In genomic region chr10:44857363-44858016, GRCh38 we compare ENCODE assay signal across 9 cellular contexts. TPM values are rescaled to one million over a fixed set of nuclear protein-coding genes. Genes with fewer than 3 reads are reported as not detected.
DNase-seq lines count a peak whose midpoint lies in the region; ATAC-seq and TF ChIP-seq lines count a peak whose summit lies in the region.
"Had no signal": no experiment of that assay in that cellular context is flagged by ENCODE, and none has a peak within 500 bp of the region (broad histone marks: within the 10 kb centered on the region; RNA-seq: fewer than 3 reads in every experiment).

No MANE protein-coding gene starts in this region.

- H4K20me1 ChIP-seq in Loucy (ENCODE audit: insufficient read depth, low read length, poor library complexity, severe bottlenecking): no peaks in the 10 kb centered on the region

- no peaks in the 10 kb centered on the region for H3K27me3 ChIP-seq in Loucy (ENCODE audit: insufficient read depth, low read length, poor library complexity, severe bottlenecking)

- TF ChIP-seq CTCF in Loucy (conservative IDR thresholded peaks at IDR 0.05; ENCODE audit: low read length): peak; percentile 99
- peak; percentile 100 for TF ChIP-seq CTCF in WI38 (IDR thresholded peaks at IDR 0.05; ENCODE audit: low read depth, low read length)

- no peak overlapping the region for H2AFZ ChIP-seq in Loucy (ENCODE audit: low read length)

- in situ Hi-C loops in G401 (cut with HindIII; ENCODE audit: low sequenced_read_pairs): no loop called here

- no peaks in the 10 kb centered on the region for H3K9me2 ChIP-seq in Loucy (replicated peaks; ENCODE audit: low read depth, low read length)

- no peak overlapping the region for H3K27ac ChIP-seq in caudate nucleus (ENCODE audit: low read depth, low read length)
- H3K27ac ChIP-seq: epithelial cell of prostate had no signal

- no peak overlapping the region for H3K9ac ChIP-seq in Loucy (ENCODE audit: low read depth, low read length, poor library complexity, severe bottlenecking)

- H3F3A ChIP-seq in Loucy (ENCODE audit: low read depth): no peaks in the 10 kb centered on the region

- H3K79me2 ChIP-seq in Loucy (ENCODE audit: insufficient read depth, low read length): no peaks in the 10 kb centered on the region

- H3K4me3 ChIP-seq in Loucy (ENCODE audit: low read length, poor library complexity, severe bottlenecking) (no peak overlapping the region), WI38 (ENCODE audit: low read depth, low read length) (no peak overlapping the region)

- H3K9me3 ChIP-seq in Loucy (ENCODE audit: insufficient read depth, low read depth, low read length): no peaks in the 10 kb centered on the region

- no peak overlapping the region for H3K4me2 ChIP-seq in Loucy (ENCODE audit: low read depth, low read length, poor library complexity, severe bottlenecking)

- peak; percentile 50 for DNase-seq in G401 (ENCODE audit: low spot score)
- peak in 32 of 61 donors; percentile 9 to 59 (median 24) for DNase-seq in caudate nucleus (lab: John Stamatoyannopoulos, UW)
- peak; percentile 63 for DNase-seq in kidney glomerular epithelial cell (lab: John Stamatoyannopoulos, UW)
- peak; percentile 24 to 56 for DNase-seq in stimulated activated CD4-positive, alpha-beta T cell treated with anti-CD3 and anti-CD28 coated beads, Interleukin-4, amount 100 ng/mL, for 4 hours

- H3K4me1 ChIP-seq in Loucy (ENCODE audit: insufficient read depth, low read length, poor library complexity, severe bottlenecking): no peaks in the 10 kb centered on the region

- ATAC-seq in GM21786 (IDR thresholded peaks at IDR 0.05; ENCODE audit: unreplicated experiment) (peak; percentile 74), GM18520 (IDR thresholded peaks at IDR 0.05; ENCODE audit: unreplicated experiment) (no peak)

- no peaks in the 10 kb centered on the region for H3K36me3 ChIP-seq in Loucy (ENCODE audit: insufficient read depth, low read length)

RNA-seq across cellular contexts. Expression of gene TMEM72, which starts 53.6 kb away (rescaled TPM):
- not detected in 2 replicates for total RNA-seq in G401 (2014; rRNA removed; shearing (Covaris generic))
